In genomic region chr6:136846046-136846445, GRCh38 we compare ENCODE assay signal across 8 cellular contexts. TPM values are rescaled to one million over a fixed set of nuclear protein-coding genes. Genes with fewer than 3 reads are reported as not detected.
A peak's percentile ranks its signal among the peaks of the same experiment; 100 is the strongest.
DNase-seq lines count a peak whose midpoint lies in the region; ATAC-seq and TF ChIP-seq lines count a peak whose summit lies in the region.

No MANE protein-coding gene starts in this region.

- H4K20me1 ChIP-seq in neural cell (ENCODE audit: insufficient read depth): no peaks in the 10 kb centered on the region

- H3K79me2 ChIP-seq in neural cell (replicated peaks; ENCODE audit: insufficient read depth, low read length): no peaks in the 10 kb centered on the region

- no peak for ATAC-seq in activated T-cell treated with anti-CD3 and anti-CD28 coated beads, Interleukin-2, amount 50 U/mL, for 72 hours (replicated peaks in 1 of 2)
- ATAC-seq in SK-N-SH treated with all-trans-retinoic acid at 6 μM for 48 hours: peak; percentile 77
- ATAC-seq in HG02885 (IDR thresholded peaks at IDR 0.05; ENCODE audit: poor library complexity, unreplicated experiment): no peak
- ATAC-seq in HG03521 (IDR thresholded peaks at IDR 0.05; ENCODE audit: unreplicated experiment): no peak

- no peaks in the 10 kb centered on the region for H3F3A ChIP-seq in neural cell (ENCODE audit: insufficient read depth, low read length, poor library complexity, severe bottlenecking)

- no peaks in the 10 kb centered on the region for H3K9me3 ChIP-seq in neural cell (ENCODE audit: low read length)

- no peak overlapping the region for H3K27ac Mint-ChIP-seq in activated T-cell treated with anti-CD3 and anti-CD28 coated beads, Interleukin-2, amount 50 U/mL, for 72 hours
- no peak overlapping the region for H3K27ac Mint-ChIP-seq in activated T-cell treated with anti-CD3 and anti-CD28 coated beads, Interleukin-2, amount 50 U/mL, for 24 hours

- H3K27me3 Mint-ChIP-seq in activated T-cell treated with anti-CD3 and anti-CD28 coated beads, Interleukin-2, amount 50 U/mL, for 72 hours (ENCODE audit: low read depth): no peaks in the 10 kb centered on the region
- no peaks in the 10 kb centered on the region for H3K27me3 Mint-ChIP-seq in activated T-cell treated with anti-CD3 and anti-CD28 coated beads, Interleukin-2, amount 50 U/mL, for 24 hours

- no peak overlapping the region for H3K4me3 ChIP-seq in neural cell (ENCODE audit: low read length)

- peaks cover 2% of the 10 kb centered on the region in 2 donors for H3K9me3 Mint-ChIP-seq in activated T-cell treated with anti-CD3 and anti-CD28 coated beads, Interleukin-2, amount 50 U/mL, for 72 hours
- H3K9me3 Mint-ChIP-seq in activated T-cell treated with anti-CD3 and anti-CD28 coated beads, Interleukin-2, amount 50 U/mL, for 24 hours: peaks cover 10% of the 10 kb centered on the region

- no peak for TF ChIP-seq RAD21 in neural cell (conservative IDR thresholded peaks at IDR 0.05)

- H2AFZ ChIP-seq in neural cell (ENCODE audit: low read depth, low read length): no peak overlapping the region

- DNase-seq in activated T-cell treated with anti-CD3 and anti-CD28 coated beads, Interleukin-2, amount 50 U/mL, for 72 hours: peak; percentile 45
- no peak for DNase-seq in activated T-cell treated with anti-CD3 and anti-CD28 coated beads, Interleukin-2, amount 50 U/mL, for 24 hours
- peak; percentile 43 for DNase-seq in KG1 (lab: John Stamatoyannopoulos, UW)
- peak; percentile 39 for DNase-seq in epidermal melanocyte (ENCODE audit: insufficient read length, low spot score)

- H3K4me3 Mint-ChIP-seq in activated T-cell treated with anti-CD3 and anti-CD28 coated beads, Interleukin-2, amount 50 U/mL, for 72 hours: no peak overlapping the region
- H3K4me3 Mint-ChIP-seq in activated T-cell treated with anti-CD3 and anti-CD28 coated beads, Interleukin-2, amount 50 U/mL, for 24 hours: no peak overlapping the region

- no peaks in the 10 kb centered on the region for H3K36me3 ChIP-seq in neural cell (ENCODE audit: insufficient read depth, low read length)

- H3K27me3 ChIP-seq in neural cell (ENCODE audit: insufficient read depth, low read depth, low read length): no peaks in the 10 kb centered on the region

- H3K4me2 ChIP-seq in neural cell (ENCODE audit: low read length): no peak overlapping the region

- TF ChIP-seq CTCF in neural cell (IDR thresholded peaks at IDR 0.05; ENCODE audit: poor library complexity, severe bottlenecking): peak; percentile 40

- no peaks in the 10 kb centered on the region for H3K4me1 Mint-ChIP-seq in activated T-cell treated with anti-CD3 and anti-CD28 coated beads, Interleukin-2, amount 50 U/mL, for 72 hours (ENCODE audit: low read depth)
- peaks cover 3% of the 10 kb centered on the region for H3K4me1 Mint-ChIP-seq in activated T-cell treated with anti-CD3 and anti-CD28 coated beads, Interleukin-2, amount 50 U/mL, for 24 hours (ENCODE audit: low read depth)

- no peaks in the 10 kb centered on the region for H3K9me2 ChIP-seq in neural cell (ENCODE audit: insufficient read depth, low read length)

- no peak for TF ChIP-seq EP300 in neural cell (conservative IDR thresholded peaks at IDR 0.05; ENCODE audit: poor library complexity, severe bottlenecking)

- no peak overlapping the region for H3K27ac ChIP-seq in neural cell (ENCODE audit: low read length)

- no peak overlapping the region for H3K9ac ChIP-seq in neural cell (ENCODE audit: low read length)

- H3K36me3 Mint-ChIP-seq in activated T-cell treated with anti-CD3 and anti-CD28 coated beads, Interleukin-2, amount 50 U/mL, for 72 hours (ENCODE audit: insufficient read depth in 2 of 2): peaks cover 13 to 29% of the 10 kb centered on the region in 2 donors
- peaks cover 58% of the 10 kb centered on the region for H3K36me3 Mint-ChIP-seq in activated T-cell treated with anti-CD3 and anti-CD28 coated beads, Interleukin-2, amount 50 U/mL, for 24 hours (ENCODE audit: low read depth)

TF ChIP-seq in SK-N-SH treated with all-trans-retinoic acid at 6 μM for 48 hours, 23 proteins besides CTCF, POLR2A, EP300 and RAD21 (continues in another document):
- TF ChIP-seq TCF4 (CRISPR knock-in tag; IDR thresholded peaks at IDR 0.05; ENCODE audit: borderline replicate concordance) (no peak), PPARA (CRISPR knock-in tag; IDR thresholded peaks at IDR 0.05; ENCODE audit: borderline replicate concordance) (no peak), CSRNP3 (CRISPR knock-in tag; IDR thresholded peaks at IDR 0.05) (no peak), POU6F1 (CRISPR knock-in tag; IDR thresholded peaks at IDR 0.05; ENCODE audit: borderline replicate concordance, low read depth) (no peak), OSR1 (CRISPR knock-in tag; IDR thresholded peaks at IDR 0.05) (no peak), ARNTL (CRISPR knock-in tag; IDR thresholded peaks at IDR 0.05; ENCODE audit: borderline replicate concordance, low read depth) (no peak)

TF ChIP-seq in neural cell, 6 proteins besides CTCF, POLR2A, EP300 and RAD21:
- TF ChIP-seq MXI1 (conservative IDR thresholded peaks at IDR 0.05; ENCODE audit: poor library complexity, severe bottlenecking) (no peak), SMC3 (conservative IDR thresholded peaks at IDR 0.05; ENCODE audit: poor library complexity) (no peak)

RNA-seq across cellular contexts. Expression of gene PEX7, which starts 23.7 kb away (rescaled TPM):
- 1 to 10 TPM; 3.8 to 4.9 TPM for total RNA-seq in activated T-cell treated with anti-CD3 and anti-CD28 coated beads, Interleukin-2, amount 50 U/mL, for 72 hours
- polyA plus RNA-seq in neural cell: 5.3 and 10.8 TPM in 2 replicates
- 6.1 and 7.4 TPM in 2 replicates for polyA minus RNA-seq in neural cell

RNA-seq across cellular contexts. Expression of gene MAP3K5, which starts 53.8 kb away (rescaled TPM):
- 10 to 100 TPM; 12.8 to 18.5 TPM for total RNA-seq in activated T-cell treated with anti-CD3 and anti-CD28 coated beads, Interleukin-2, amount 50 U/mL, for 72 hours
- polyA plus RNA-seq in neural cell: 1.4 and 2.0 TPM in 2 replicates
- 2.9 and 3.1 TPM in 2 replicates for polyA minus RNA-seq in neural cell
